Comparison of ENCODE assay signal across 2 cellular contexts in the genomic region with DNA sequence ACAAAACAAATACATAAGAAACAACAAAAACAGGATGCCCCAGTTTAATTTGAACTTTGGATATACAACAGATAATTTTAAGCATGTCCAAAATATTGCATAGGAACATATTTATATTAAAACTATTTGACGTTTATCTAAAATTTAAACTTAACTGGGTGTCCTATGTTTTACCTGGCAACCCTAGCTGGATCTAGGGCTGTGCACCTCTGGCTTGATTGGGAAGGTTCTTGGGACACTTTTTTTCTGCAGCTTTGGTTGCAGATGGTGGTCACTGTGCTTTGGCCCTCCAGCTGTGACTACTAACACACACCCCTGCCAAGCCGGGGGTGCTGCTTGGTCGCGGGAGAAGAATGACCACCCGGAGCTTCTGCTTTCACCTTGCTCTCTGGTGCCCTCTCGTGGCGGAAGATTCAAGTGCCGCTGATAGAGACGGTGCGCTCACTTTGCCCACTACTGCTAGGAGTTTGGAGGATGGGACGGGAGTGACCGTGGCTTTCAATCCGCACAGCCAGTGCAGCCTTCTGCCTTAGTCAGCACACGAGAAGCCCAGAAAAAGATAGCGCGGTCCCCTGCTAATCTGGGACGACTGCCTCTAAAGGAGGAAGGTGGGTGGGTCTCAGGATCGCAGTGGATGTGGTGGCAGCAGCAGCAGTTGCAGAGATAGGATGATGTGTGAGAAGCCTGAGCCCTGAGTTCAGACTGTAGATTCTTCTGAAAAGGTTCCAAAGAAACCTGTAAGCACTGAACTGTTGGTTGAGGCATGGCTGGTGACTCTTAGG.
A peak's percentile ranks its signal among the peaks of the same experiment; 100 is the strongest.
TF ChIP-seq lines count a peak whose summit lies in the region.

No MANE protein-coding gene starts in this region.

TF ChIP-seq in HEK293T, 16 proteins besides CTCF, POLR2A, EP300 and RAD21:
- no peak for TF ChIP-seq LEF1 (IDR thresholded peaks at IDR 0.05; ENCODE audit: borderline replicate concordance)

TF ChIP-seq in H1, 55 proteins besides CTCF, POLR2A, EP300 and RAD21:
- TF ChIP-seq, protein P1, sequence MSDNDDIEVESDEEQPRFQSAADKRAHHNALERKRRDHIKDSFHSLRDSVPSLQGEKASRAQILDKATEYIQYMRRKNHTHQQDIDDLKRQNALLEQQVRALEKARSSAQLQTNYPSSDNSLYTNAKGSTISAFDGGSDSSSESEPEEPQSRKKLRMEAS (IDR thresholded peaks at IDR 0.05) = no peak
- 0 out of 2 replicates have a peak, but pooled peaks have one; percentile 30 for TF ChIP-seq TBP (IDR thresholded peaks at IDR 0.05; ENCODE audit: low read depth, low read length)
